8 cellular contexts compared by ENCODE assay signal in the genomic region with DNA sequence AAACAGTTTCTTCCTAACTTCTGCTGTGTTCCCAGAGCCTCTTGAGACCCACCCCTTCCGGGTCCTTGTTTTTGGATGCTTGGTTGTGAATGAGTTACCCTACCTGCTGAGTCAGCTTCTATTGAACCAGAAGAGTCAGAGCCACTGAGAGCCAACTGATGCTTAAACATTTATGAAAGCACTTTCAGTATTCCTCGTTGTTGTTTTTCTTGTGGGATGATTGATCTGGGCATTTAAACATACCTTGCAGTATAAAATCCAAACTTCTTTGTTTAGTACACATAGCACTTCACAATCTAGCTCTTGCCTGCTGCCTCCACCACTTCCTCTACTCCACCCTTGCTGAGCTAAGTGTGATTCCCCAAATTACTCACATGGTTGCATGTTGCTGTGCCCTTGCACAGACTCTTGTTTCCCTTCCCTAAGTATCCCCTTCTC. TPM values are rescaled to one million over a fixed set of nuclear protein-coding genes. Genes with fewer than 3 reads are reported as not detected.
A peak's percentile ranks its signal among the peaks of the same experiment; 100 is the strongest.
DNase-seq lines count a peak whose midpoint lies in the region; ATAC-seq, FAIRE-seq and TF ChIP-seq lines count a peak whose summit lies in the region.

No MANE protein-coding gene starts in this region.

- H2AK5ac ChIP-seq in H1 (ENCODE audit: low read depth, low read length): no peak overlapping the region

- H2AFZ ChIP-seq in H1 (ENCODE audit: low read length): no peak overlapping the region

- 80% methylated on average over 2 of the region's 2 CpGs; no CpG with 5 or more reads in 1 of the 2 experiments for WGBS in H1 (ENCODE audit: extremely low coverage in 1 of 2, insufficient coverage in 1 of 2, insufficient read length in 1 of 2, insufficient replicate concordance in 2 of 2, low coverage in 1 of 2, low lambda C conversion rate in 2 of 2, missing lambda C conversion rate in 1 of 2), 2 experiments

- no peak overlapping the region for H3K23ac ChIP-seq in H1 (ENCODE audit: insufficient read length)

- H3K23me2 ChIP-seq in H1 (ENCODE audit: low read depth, low read length): peaks cover under 1% of the 10 kb centered on the region; the same call in 1 of the 2 replicates

- peak; percentile 97 for ATAC-seq in HG03378 (IDR thresholded peaks at IDR 0.05; ENCODE audit: unreplicated experiment)

- H3K79me1 ChIP-seq in H1 (ENCODE audit: low read depth, low read length): no peaks in the 10 kb centered on the region

- DNase-seq in stimulated activated CD4-positive, alpha-beta T cell treated with anti-CD3 and anti-CD28 coated beads, Interleukin-15, amount 100 ng/mL, for 24 hours: peak; percentile 61
- no peak for DNase-seq in stimulated activated CD4-positive, alpha-beta T cell treated with anti-CD3 and anti-CD28 coated beads, Interleukin-4, amount 100 ng/mL, for 4 hours
- DNase-seq in H1 (ENCODE audit: low read depth in 1 of 2, low spot score in 2 of 2) (no peak), NCI-H1694 (lab: John Stamatoyannopoulos, UW) (no peak), SKM-1 treated with dmso at 0.1 percent for 144 hours (lab: John Stamatoyannopoulos, UW; ENCODE audit: unreplicated experiment) (no peak), NCI-H446 (lab: John Stamatoyannopoulos, UW) (no peak)

- H3K27ac ChIP-seq in H1 (ENCODE audit: low read depth, low read length): no peak overlapping the region
- H3K27ac ChIP-seq in stomach smooth muscle (ENCODE audit: low read length): peak overlapping the region; percentile 53

- H3K18ac ChIP-seq in H1 (ENCODE audit: extremely low read depth, low read length): no peak overlapping the region

- no peak overlapping the region for H2BK12ac ChIP-seq in H1 (ENCODE audit: low read depth, low read length)

- TF ChIP-seq CTCF in H1 (IDR thresholded peaks at IDR 0.05; ENCODE audit: control extremely low read depth in 1 of 3, insufficient read depth in 1 of 3, low read depth in 1 of 3, low read length in 3 of 3): no peak

- H4K20me1 ChIP-seq in H1 (replicated peaks in 1 of 2; ENCODE audit: control insufficient read depth in 1 of 2, insufficient read depth in 2 of 2, low read length in 2 of 2): no peaks in the 10 kb centered on the region

- no peak overlapping the region for H3K4ac ChIP-seq in H1 (replicated peaks; ENCODE audit: insufficient read length, low read depth, low read length)

- POLR2A ChIA-PET in H1 (lab: Charles Lee; ENCODE audit: partially characterized antibody): no interaction called here

- H3K36me3 ChIP-seq in H1 (ENCODE audit: control insufficient read depth in 2 of 4, insufficient read depth in 4 of 4, low read length in 3 of 4) (no peaks in the 10 kb centered on the region), stomach smooth muscle (ENCODE audit: control insufficient read depth in 2 of 2, insufficient read depth in 2 of 2, low read length in 2 of 2) (peaks cover 8 to 23% of the 10 kb centered on the region in 2 donors)

- no peak overlapping the region for H2BK15ac ChIP-seq in H1 (ENCODE audit: low read length)

- no peak overlapping the region for H4K5ac ChIP-seq in H1 (ENCODE audit: insufficient read length, low read depth, low read length)

- H3K4me1 ChIP-seq in H1 (replicated peaks in 1 of 4; ENCODE audit: control insufficient read depth in 3 of 4, insufficient read depth in 4 of 4, low read length in 3 of 4) (peaks cover 0 to 8% (median 6%) of the 10 kb centered on the region in 4 experiments; a peak in 5 of 7 replicates), stomach smooth muscle (ENCODE audit: control insufficient read depth, insufficient read depth, low read length) (peaks cover 48% of the 10 kb centered on the region)

- H4K91ac ChIP-seq in H1 (replicated peaks; ENCODE audit: insufficient read length, low read length): no peak overlapping the region

- TF ChIP-seq RAD21 in H1 (IDR thresholded peaks at IDR 0.05 in 1 of 2, conservative IDR thresholded peaks at IDR 0.05 in 1 of 2; ENCODE audit: low read depth in 2 of 2, low read length in 2 of 2): no peak

- no peak for TF ChIP-seq POLR2A in H1 (IDR thresholded peaks at IDR 0.05; ENCODE audit: control extremely low read depth in 1 of 2, low read depth in 2 of 2, low read length in 2 of 2)

- H3K4me3 ChIP-seq in H1 (ENCODE audit: extremely low read depth in 1 of 4, insufficient read depth in 2 of 4, low read depth in 3 of 4, low read length in 4 of 4) (no peak overlapping the region), stomach smooth muscle (ENCODE audit: low read length in 2 of 2) (peak overlapping the region in 1 of 2 donors; percentile 17)

- no peak overlapping the region for H2BK120ac ChIP-seq in H1 (replicated peaks; ENCODE audit: low read depth, low read length)

- no peaks in the 10 kb centered on the region for H3K79me2 ChIP-seq in H1 (ENCODE audit: control insufficient read depth in 1 of 2, insufficient read depth in 2 of 2, low read length in 2 of 2)

- H2BK20ac ChIP-seq in H1 (ENCODE audit: low read length): no peak overlapping the region

- FAIRE-seq in H1 (lab: Jason Lieb, UNC): no peak

- TF ChIP-seq EP300 in H1 (IDR thresholded peaks at IDR 0.05; ENCODE audit: borderline replicate concordance in 1 of 2, low read depth in 2 of 2, low read length in 2 of 2): no peak

- H3K14ac ChIP-seq in H1 (ENCODE audit: insufficient read length): no peak overlapping the region

- no peaks in the 10 kb centered on the region for H3K9me3 ChIP-seq in H1 (ENCODE audit: insufficient read depth in 2 of 2, low read depth in 1 of 2, low read length in 1 of 2)
- no peaks in the 10 kb centered on the region for H3K9me3 ChIP-seq in stomach smooth muscle (ENCODE audit: control insufficient read depth in 2 of 2, low read length in 2 of 2)

- H3K27me3 ChIP-seq in H1 (replicated peaks in 1 of 4; ENCODE audit: control insufficient read depth in 3 of 4, extremely low read depth in 1 of 4, insufficient read depth in 3 of 4, low read length in 3 of 4) (peaks cover 0 to 11% (median 5%) of the 10 kb centered on the region in 4 experiments; a peak in 3 of 7 replicates), stomach smooth muscle (ENCODE audit: control insufficient read depth in 1 of 2, insufficient read depth in 2 of 2, low read length in 2 of 2) (no peaks in the 10 kb centered on the region)

- no peak overlapping the region for H4K8ac ChIP-seq in H1 (ENCODE audit: extremely low read depth, insufficient read depth, low read length)

- H3K4me2 ChIP-seq in H1 (ENCODE audit: insufficient read depth in 1 of 2, low read depth in 2 of 2, low read length in 2 of 2): no peak overlapping the region

- CTCF ChIA-PET in H1 (lab: Charles Lee; ENCODE audit: partially characterized antibody): interaction anchor here (1.2 to 1.6 kb wide), 5 partner anchors 27 to 445 kb away, joined by 3 to 10 read pairs (median 4); no protein-coding TSS in a partner anchor

- H2BK5ac ChIP-seq in H1 (ENCODE audit: low read depth, low read length): no peak overlapping the region

- H3K56ac ChIP-seq in H1 (replicated peaks; ENCODE audit: insufficient read length, low read depth, low read length): no peak overlapping the region

- H3K9ac ChIP-seq in H1 (replicated peaks in 1 of 4; ENCODE audit: extremely low read depth in 1 of 4, low read depth in 3 of 4, low read length in 3 of 4) (no peak overlapping the region), stomach smooth muscle (ENCODE audit: low read length in 2 of 2) (no peak overlapping the region)

TF ChIP-seq in H1, 55 proteins besides CTCF, POLR2A, EP300 and RAD21:
- TF ChIP-seq SRF (IDR thresholded peaks at IDR 0.05; ENCODE audit: low read depth, low read length) (no peak), MAFK (IDR thresholded peaks at IDR 0.05; ENCODE audit: low read depth, low read length) (peak; percentile 74), BACH1 (IDR thresholded peaks at IDR 0.05; ENCODE audit: low read length) (peak; percentile 6; the same call in 1 of the 2 replicates), YY1 (IDR thresholded peaks at IDR 0.05; ENCODE audit: low read depth, low read length) (no peak), CEBPB (IDR thresholded peaks at IDR 0.05; ENCODE audit: low read depth, low read length) (no peak), HDAC2 (IDR thresholded peaks at IDR 0.05; ENCODE audit: borderline replicate concordance in 1 of 2, low read depth in 2 of 2, low read length in 2 of 2) (no peak), SP4 (IDR thresholded peaks at IDR 0.05; ENCODE audit: low read length) (no peak), SIX5 (IDR thresholded peaks at IDR 0.05; ENCODE audit: low read depth, low read length) (no peak)

RNA-seq across cellular contexts. Expression of a gene that starts 5.5 kb away (rescaled TPM):
- 5.0 and 5.6 TPM in 2 replicates for total RNA-seq in H1 (2021; fragmentation: NEBNext Ultra II Directional; extraction: Animal tissue kit (Norgen Biotek cat#: 25700))
- polyA plus RNA-seq in H1 (2011; rRNA removed): 3.3 and 4.4 TPM in 2 replicates
- polyA plus RNA-seq in H1 (2011; cell fraction: cytosol; rRNA removed): 2.6 TPM
- 2.5 TPM for polyA plus RNA-seq in H1 (2011; cell fraction: nucleus; rRNA removed)
- polyA plus RNA-seq in H1 (2012, experiment 1 of 2): 6.0 to 6.8 TPM (median 6.6 TPM) in 4 replicates
- polyA plus RNA-seq in H1 (2012, experiment 2 of 2): 2.5 TPM
- 5.8 TPM for polyA plus RNA-seq in H1 (2013, experiment 1 of 2)
- 7.9 TPM for polyA plus RNA-seq in H1 (2013, experiment 2 of 2)
- 5.7 and 10.5 TPM in 2 replicates for polyA minus RNA-seq in H1 (2011; rRNA and poly(A)+ RNA removed)
- polyA minus RNA-seq in H1 (2011; cell fraction: cytosol; rRNA and poly(A)+ RNA removed): 7.8 TPM
- polyA minus RNA-seq in H1 (2011; cell fraction: nucleus; rRNA and poly(A)+ RNA removed): 5.1 TPM
